In genomic region chr1:7120863-7121621, GRCh38 we compare ENCODE assay signal across 1 cellular context.
TF ChIP-seq lines count a peak whose summit lies in the region.

No MANE protein-coding gene starts in this region.

TF ChIP-seq in H1, 55 proteins besides CTCF, POLR2A, EP300 and RAD21 (continued from another document):
- TF ChIP-seq GTF2F1 (IDR thresholded peaks at IDR 0.05; ENCODE audit: borderline replicate concordance, low read depth, low read length) (no peak), FOSL1 (IDR thresholded peaks at IDR 0.05; ENCODE audit: insufficient read depth, low read depth, low read length) (no peak), CHD7 (IDR thresholded peaks at IDR 0.05; ENCODE audit: insufficient replicate concordance, low read length) (no peak), EZH2 (IDR thresholded peaks at IDR 0.05; ENCODE audit: low read depth, low read length, severe bottlenecking) (no peak), ZNF274 (IDR thresholded peaks at IDR 0.05; ENCODE audit: borderline replicate concordance, extremely low read depth, low read length) (no peak), USF2 (IDR thresholded peaks at IDR 0.05; ENCODE audit: low read length) (no peak), MAFK (IDR thresholded peaks at IDR 0.05; ENCODE audit: low read depth, low read length) (no peak)
